Comparison of ENCODE assay signal across 8 cellular contexts in genomic region chr2:70861774-70862644, GRCh38. TPM values are rescaled to one million over a fixed set of nuclear protein-coding genes. Genes with fewer than 3 reads are reported as not detected.
A peak's percentile ranks its signal among the peaks of the same experiment; 100 is the strongest.
DNase-seq lines count a peak whose midpoint lies in the region; ATAC-seq, FAIRE-seq and TF ChIP-seq lines count a peak whose summit lies in the region.

No MANE protein-coding gene starts in this region.

- DNase-seq in EH (ENCODE audit: low read depth) (peak; percentile 79), HL-60 (ENCODE audit: low read depth in 1 of 2, low spot score in 1 of 2) (peak; percentile 40 to 64), NOMO-1 treated with DMSO at 0.1 percent for 48 hours (lab: John Stamatoyannopoulos, UW; ENCODE audit: unreplicated experiment) (peak; percentile 62), mesothelial cell of epicardium (ENCODE audit: low spot score in 2 of 2, unreplicated experiment in 2 of 2) (peak; percentile 62 to 92)
- peak; percentile 36 to 66 (median 52) for DNase-seq in activated CD8-positive, alpha-beta memory T cell treated with anti-CD3 and anti-CD28 coated beads for 48 hours (ENCODE audit: low read depth in 2 of 3, low spot score in 2 of 3)
- peak; percentile 51 to 61 for DNase-seq in stimulated activated CD8-positive, alpha-beta memory T cell treated with anti-CD3 and anti-CD28 coated beads, Interleukin-2, amount 100 ng/mL, for 48 hours (ENCODE audit: low read depth in 2 of 2)

- TF ChIP-seq CTCF in HL-60 (IDR thresholded peaks at IDR 0.05; ENCODE audit: insufficient read depth, low read length) (peak; percentile 97), mesothelial cell of epicardium (IDR thresholded peaks at IDR 0.05; ENCODE audit: unreplicated experiment) (peak; percentile 81)

- H3K36me3 Mint-ChIP-seq in mesothelial cell of epicardium, result no peaks in the 10 kb centered on the region

- H3K4me3 ChIP-seq in HL-60 (replicated peaks; ENCODE audit: insufficient read depth, low read length), result no peak overlapping the region

- ATAC-seq in GM19023 (IDR thresholded peaks at IDR 0.05; ENCODE audit: unreplicated experiment), result no peak

- no peak overlapping the region for H3K27ac ChIP-seq in HL-60 (replicated peaks)

- H3K27ac Mint-ChIP-seq in mesothelial cell of epicardium, result no peak overlapping the region

- H3K4me3 Mint-ChIP-seq in mesothelial cell of epicardium, result no peak overlapping the region

- H3K9me3 Mint-ChIP-seq in mesothelial cell of epicardium, result no peaks in the 10 kb centered on the region

- H3K27me3 ChIP-seq in HL-60 (ENCODE audit: insufficient read depth, poor library complexity, severe bottlenecking), result peaks cover 10% of the 10 kb centered on the region

- H3K27me3 Mint-ChIP-seq in mesothelial cell of epicardium (ENCODE audit: low read depth), result peaks cover 96% of the 10 kb centered on the region

- FAIRE-seq in endometrium (lab: Jason Lieb, UNC), result peak; percentile 64

- H3K4me1 Mint-ChIP-seq in mesothelial cell of epicardium, result no peaks in the 10 kb centered on the region

RNA-seq across cellular contexts. Expression of gene CD207, which starts 26.4 kb away (rescaled TPM):
- not detected in 3 replicates for total RNA-seq in mesothelial cell of epicardium

RNA-seq across cellular contexts. Expression of gene VAX2, which starts 38.4 kb away (rescaled TPM):
- 0.22 to 0.34 TPM (median 0.27 TPM) in 3 replicates for total RNA-seq in mesothelial cell of epicardium

RNA-seq across cellular contexts. Expression of gene CLEC4F, which starts 41.6 kb away (rescaled TPM):
- not detected in 3 replicates for total RNA-seq in mesothelial cell of epicardium
